ENCODE assay signal across 8 cellular contexts in the genomic region with DNA sequence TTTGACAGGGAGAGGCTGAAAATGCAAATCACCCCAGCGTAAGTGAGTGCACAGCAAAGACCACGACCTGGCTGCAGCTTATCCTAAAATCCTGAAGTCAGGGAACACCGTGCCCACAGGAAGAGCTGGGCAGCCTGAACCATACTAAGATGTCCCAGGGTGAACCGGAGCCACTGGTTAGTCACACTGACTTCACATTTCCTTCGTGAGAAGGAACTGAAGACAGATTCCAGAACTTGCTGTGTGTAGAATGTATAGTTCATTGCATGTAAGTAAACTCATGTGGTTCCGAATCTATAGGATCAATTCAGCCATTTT.
DNase-seq lines count a peak whose midpoint lies in the region; TF ChIP-seq lines count a peak whose summit lies in the region.

No MANE protein-coding gene starts in this region.

- no peaks in the 10 kb centered on the region for H3K79me2 ChIP-seq in parathyroid adenoma

- H3K4me2 ChIP-seq in parathyroid adenoma (ENCODE audit: low read length) = no peak overlapping the region

- H3K27ac Mint-ChIP-seq in Caco-2 (ENCODE audit: unreplicated experiment) = no peak overlapping the region

- peaks cover 8% of the 10 kb centered on the region for H3K9me3 Mint-ChIP-seq in Caco-2 (ENCODE audit: unreplicated experiment)

- BruUV-seq in Caco-2 (replicated peaks; lab: Mats Ljungman, UMichigan) = no TSS peak

- no peak overlapping the region for H3K9ac ChIP-seq in parathyroid adenoma

- no peaks in the 10 kb centered on the region for H3K36me3 Mint-ChIP-seq in Caco-2 (ENCODE audit: insufficient read depth, unreplicated experiment)

- H3K27ac ChIP-seq in parathyroid adenoma = no peak overlapping the region

- POLR2A ChIA-PET in Caco-2 (lab: Charles Lee) = no interaction called here

- H3K4me1 ChIP-seq in parathyroid adenoma = no peaks in the 10 kb centered on the region
- no peaks in the 10 kb centered on the region for H3K4me1 ChIP-seq in Caco-2

- no peaks in the 10 kb centered on the region for H3K27me3 Mint-ChIP-seq in Caco-2 (ENCODE audit: insufficient read depth, unreplicated experiment)

- no peak overlapping the region for H3K4me3 Mint-ChIP-seq in Caco-2 (ENCODE audit: unreplicated experiment)

- H3K36me3 ChIP-seq in parathyroid adenoma (ENCODE audit: control insufficient read depth, insufficient read depth, low read length) = no peaks in the 10 kb centered on the region
- no peaks in the 10 kb centered on the region for H3K36me3 ChIP-seq in Caco-2 (ENCODE audit: control insufficient read depth, insufficient read depth, low read length)

- TF ChIP-seq CTCF in parathyroid adenoma (IDR thresholded peaks at IDR 0.05) = no peak
- TF ChIP-seq CTCF in Caco-2 (IDR thresholded peaks at IDR 0.05; ENCODE audit: insufficient read depth in 1 of 2, low read depth in 1 of 2, low read length in 1 of 2, severe bottlenecking in 1 of 2, unreplicated experiment in 1 of 2) = no peak

- H3K27me3 ChIP-seq in parathyroid adenoma (ENCODE audit: control insufficient read depth, insufficient read depth, low read length) (no peaks in the 10 kb centered on the region), Caco-2 (replicated peaks; ENCODE audit: control insufficient read depth, insufficient read depth, low read length) (no peaks in the 10 kb centered on the region)

- CTCF ChIA-PET in Caco-2 (lab: Charles Lee) = no interaction called here

- intact Hi-C loops in Caco-2 (cut with micrococcal nuclease; ENCODE audit: unreplicated experiment) = no loop called here

- H3K9me3 ChIP-seq in parathyroid adenoma (ENCODE audit: control insufficient read depth, low read length) = no peaks in the 10 kb centered on the region
- H3K9me3 ChIP-seq in Caco-2 = no peaks in the 10 kb centered on the region

- H3K4me3 ChIP-seq in parathyroid adenoma (ENCODE audit: low read depth, low read length) (no peak overlapping the region), Caco-2 (ENCODE audit: low read depth, low read length) (no peak overlapping the region)

- H3K4me1 Mint-ChIP-seq in Caco-2 (ENCODE audit: low read depth, unreplicated experiment) = no peaks in the 10 kb centered on the region

- H2AFZ ChIP-seq in parathyroid adenoma = peak overlapping the region; percentile 2

- peak; percentile 88 for DNase-seq in EH (ENCODE audit: low read depth)
- peak; percentile 24 for DNase-seq in NCI-H226
- DNase-seq in cerebellum (ENCODE audit: low spot score) = peak; percentile 13
- DNase-seq in stimulated activated CD8-positive, alpha-beta memory T cell treated with anti-CD3 and anti-CD28 coated beads, Interleukin-4, amount 100 ng/mL, for 48 hours = no peak
- no peak for DNase-seq in Caco-2
- DNase-seq in COLO668 (lab: John Stamatoyannopoulos, UW; ENCODE audit: unreplicated experiment) = no peak
- DNase-seq in SHP77 (lab: John Stamatoyannopoulos, UW) = no peak

Comparison
In these comparisons a context has a peak if more than half of its experiments do, and no peak if none do; other contexts are left out.
1. DNase-seq: peak in EH (single experiment), NCI-H226 (single experiment) and cerebellum (single experiment); none in stimulated activated CD8-positive, alpha-beta memory T cell treated with anti-CD3 and anti-CD28 coated beads, Interleukin-4, amount 100 ng/mL, for 48 hours (single experiment), Caco-2 (0 of 2), COLO668 (single experiment) and SHP77 (0 of 2).